In the genomic region with DNA sequence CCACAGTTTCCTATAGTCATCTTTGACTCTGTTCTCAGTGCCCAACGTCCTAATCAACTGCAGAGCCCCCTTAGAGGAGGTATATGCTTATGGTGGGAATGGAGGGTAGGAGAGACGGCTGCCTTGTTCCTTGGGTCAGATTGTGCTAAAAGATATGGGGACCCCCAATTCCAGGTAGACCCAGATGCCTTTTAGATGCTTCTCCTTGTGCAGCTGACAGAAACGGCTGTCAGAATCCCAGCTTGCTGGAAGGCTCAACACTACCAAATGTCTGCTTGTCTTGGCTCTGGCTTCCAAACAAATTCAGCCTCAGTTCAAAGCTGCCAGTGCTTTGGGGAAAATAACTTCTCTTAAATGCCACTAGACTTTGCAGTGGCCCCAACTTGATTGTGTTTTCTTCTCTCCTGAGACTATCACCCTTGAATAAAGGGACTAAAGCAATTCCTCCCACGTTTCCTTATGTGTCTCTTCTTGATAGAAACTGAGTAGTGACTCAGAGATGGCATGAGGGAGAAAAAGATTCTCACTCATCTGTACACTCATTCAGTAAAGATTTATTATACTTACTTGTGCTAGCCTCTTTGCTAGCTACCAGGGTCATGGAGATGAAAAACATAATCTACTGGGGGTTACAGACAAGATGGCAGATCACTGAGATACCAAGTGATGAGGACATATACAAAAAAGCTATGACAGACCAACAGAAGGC, we compare ENCODE assay signal across 1 cellular context.
TF ChIP-seq lines count a peak whose summit lies in the region.

No MANE protein-coding gene starts in this region.

TF ChIP-seq in GM23338, 12 proteins besides CTCF, POLR2A, EP300 and RAD21 (continued from another document):
- TF ChIP-seq, protein P1, sequence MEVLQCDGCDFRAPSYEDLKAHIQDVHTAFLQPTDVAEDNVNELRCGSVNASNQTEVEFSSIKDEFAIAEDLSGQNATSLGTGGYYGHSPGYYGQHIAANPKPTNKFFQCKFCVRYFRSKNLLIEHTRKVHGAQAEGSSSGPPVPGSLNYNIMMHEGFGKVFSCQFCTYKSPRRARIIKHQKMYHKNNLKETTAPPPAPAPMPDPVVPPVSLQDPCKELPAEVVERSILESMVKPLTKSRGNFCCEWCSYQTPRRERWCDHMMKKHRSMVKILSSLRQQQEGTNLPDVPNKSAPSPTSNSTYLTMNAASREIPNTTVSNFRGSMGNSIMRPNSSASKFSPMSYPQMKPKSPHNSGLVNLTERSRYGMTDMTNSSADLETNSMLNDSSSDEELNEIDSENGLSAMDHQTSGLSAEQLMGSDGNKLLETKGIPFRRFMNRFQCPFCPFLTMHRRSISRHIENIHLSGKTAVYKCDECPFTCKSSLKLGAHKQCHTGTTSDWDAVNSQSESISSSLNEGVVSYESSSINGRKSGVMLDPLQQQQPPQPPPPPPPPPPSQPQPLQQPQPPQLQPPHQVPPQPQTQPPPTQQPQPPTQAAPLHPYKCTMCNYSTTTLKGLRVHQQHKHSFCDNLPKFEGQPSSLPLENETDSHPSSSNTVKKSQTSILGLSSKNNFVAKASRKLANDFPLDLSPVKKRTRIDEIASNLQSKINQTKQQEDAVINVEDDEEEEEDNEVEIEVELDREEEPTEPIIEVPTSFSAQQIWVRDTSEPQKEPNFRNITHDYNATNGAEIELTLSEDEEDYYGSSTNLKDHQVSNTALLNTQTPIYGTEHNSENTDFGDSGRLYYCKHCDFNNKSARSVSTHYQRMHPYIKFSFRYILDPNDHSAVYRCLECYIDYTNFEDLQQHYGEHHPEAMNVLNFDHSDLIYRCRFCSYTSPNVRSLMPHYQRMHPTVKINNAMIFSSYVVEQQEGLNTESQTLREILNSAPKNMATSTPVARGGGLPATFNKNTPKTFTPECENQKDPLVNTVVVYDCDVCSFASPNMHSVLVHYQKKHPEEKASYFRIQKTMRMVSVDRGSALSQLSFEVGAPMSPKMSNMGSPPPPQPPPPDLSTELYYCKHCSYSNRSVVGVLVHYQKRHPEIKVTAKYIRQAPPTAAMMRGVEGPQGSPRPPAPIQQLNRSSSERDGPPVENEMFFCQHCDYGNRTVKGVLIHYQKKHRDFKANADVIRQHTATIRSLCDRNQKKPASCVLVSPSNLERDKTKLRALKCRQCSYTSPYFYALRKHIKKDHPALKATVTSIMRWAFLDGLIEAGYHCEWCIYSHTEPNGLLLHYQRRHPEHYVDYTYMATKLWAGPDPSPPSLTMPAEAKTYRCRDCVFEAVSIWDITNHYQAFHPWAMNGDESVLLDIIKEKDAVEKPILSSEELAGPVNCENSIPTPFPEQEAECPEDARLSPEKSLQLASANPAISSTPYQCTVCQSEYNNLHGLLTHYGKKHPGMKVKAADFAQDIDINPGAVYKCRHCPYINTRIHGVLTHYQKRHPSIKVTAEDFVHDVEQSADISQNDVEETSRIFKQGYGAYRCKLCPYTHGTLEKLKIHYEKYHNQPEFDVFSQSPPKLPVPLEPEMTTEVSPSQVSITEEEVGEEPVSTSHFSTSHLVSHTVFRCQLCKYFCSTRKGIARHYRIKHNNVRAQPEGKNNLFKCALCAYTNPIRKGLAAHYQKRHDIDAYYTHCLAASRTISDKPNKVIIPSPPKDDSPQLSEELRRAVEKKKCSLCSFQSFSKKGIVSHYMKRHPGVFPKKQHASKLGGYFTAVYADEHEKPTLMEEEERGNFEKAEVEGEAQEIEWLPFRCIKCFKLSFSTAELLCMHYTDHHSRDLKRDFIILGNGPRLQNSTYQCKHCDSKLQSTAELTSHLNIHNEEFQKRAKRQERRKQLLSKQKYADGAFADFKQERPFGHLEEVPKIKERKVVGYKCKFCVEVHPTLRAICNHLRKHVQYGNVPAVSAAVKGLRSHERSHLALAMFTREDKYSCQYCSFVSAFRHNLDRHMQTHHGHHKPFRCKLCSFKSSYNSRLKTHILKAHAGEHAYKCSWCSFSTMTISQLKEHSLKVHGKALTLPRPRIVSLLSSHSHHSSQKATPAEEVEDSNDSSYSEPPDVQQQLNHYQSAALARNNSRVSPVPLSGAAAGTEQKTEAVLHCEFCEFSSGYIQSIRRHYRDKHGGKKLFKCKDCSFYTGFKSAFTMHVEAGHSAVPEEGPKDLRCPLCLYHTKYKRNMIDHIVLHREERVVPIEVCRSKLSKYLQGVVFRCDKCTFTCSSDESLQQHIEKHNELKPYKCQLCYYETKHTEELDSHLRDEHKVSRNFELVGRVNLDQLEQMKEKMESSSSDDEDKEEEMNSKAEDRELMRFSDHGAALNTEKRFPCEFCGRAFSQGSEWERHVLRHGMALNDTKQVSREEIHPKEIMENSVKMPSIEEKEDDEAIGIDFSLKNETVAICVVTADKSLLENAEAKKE (CRISPR knock-in tag; IDR thresholded peaks at IDR 0.05) = no peak
- TF ChIP-seq ZNF114 (CRISPR knock-in tag; IDR thresholded peaks at IDR 0.05) = no peak
- TF ChIP-seq, protein P2, sequence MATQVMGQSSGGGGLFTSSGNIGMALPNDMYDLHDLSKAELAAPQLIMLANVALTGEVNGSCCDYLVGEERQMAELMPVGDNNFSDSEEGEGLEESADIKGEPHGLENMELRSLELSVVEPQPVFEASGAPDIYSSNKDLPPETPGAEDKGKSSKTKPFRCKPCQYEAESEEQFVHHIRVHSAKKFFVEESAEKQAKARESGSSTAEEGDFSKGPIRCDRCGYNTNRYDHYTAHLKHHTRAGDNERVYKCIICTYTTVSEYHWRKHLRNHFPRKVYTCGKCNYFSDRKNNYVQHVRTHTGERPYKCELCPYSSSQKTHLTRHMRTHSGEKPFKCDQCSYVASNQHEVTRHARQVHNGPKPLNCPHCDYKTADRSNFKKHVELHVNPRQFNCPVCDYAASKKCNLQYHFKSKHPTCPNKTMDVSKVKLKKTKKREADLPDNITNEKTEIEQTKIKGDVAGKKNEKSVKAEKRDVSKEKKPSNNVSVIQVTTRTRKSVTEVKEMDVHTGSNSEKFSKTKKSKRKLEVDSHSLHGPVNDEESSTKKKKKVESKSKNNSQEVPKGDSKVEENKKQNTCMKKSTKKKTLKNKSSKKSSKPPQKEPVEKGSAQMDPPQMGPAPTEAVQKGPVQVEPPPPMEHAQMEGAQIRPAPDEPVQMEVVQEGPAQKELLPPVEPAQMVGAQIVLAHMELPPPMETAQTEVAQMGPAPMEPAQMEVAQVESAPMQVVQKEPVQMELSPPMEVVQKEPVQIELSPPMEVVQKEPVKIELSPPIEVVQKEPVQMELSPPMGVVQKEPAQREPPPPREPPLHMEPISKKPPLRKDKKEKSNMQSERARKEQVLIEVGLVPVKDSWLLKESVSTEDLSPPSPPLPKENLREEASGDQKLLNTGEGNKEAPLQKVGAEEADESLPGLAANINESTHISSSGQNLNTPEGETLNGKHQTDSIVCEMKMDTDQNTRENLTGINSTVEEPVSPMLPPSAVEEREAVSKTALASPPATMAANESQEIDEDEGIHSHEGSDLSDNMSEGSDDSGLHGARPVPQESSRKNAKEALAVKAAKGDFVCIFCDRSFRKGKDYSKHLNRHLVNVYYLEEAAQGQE (IDR thresholded peaks at IDR 0.05; ENCODE audit: unreplicated experiment) = no peak
- no peak for TF ChIP-seq JUNB (IDR thresholded peaks at IDR 0.05; ENCODE audit: unreplicated experiment)
- no peak for TF ChIP-seq EZH2 (IDR thresholded peaks at IDR 0.05; ENCODE audit: low read depth, unreplicated experiment)
TF ChIP-seq in GM23338: peak in this region for 0.
